In genomic region chr12:107462428-107463332, GRCh38 we compare ENCODE assay signal across 1 cellular context.
TF ChIP-seq lines count a peak whose summit lies in the region.

No MANE protein-coding gene starts in this region.

TF ChIP-seq in HEK293, 187 proteins besides CTCF, POLR2A, EP300 and RAD21 (continued from another document):
- TF ChIP-seq, protein P1, sequence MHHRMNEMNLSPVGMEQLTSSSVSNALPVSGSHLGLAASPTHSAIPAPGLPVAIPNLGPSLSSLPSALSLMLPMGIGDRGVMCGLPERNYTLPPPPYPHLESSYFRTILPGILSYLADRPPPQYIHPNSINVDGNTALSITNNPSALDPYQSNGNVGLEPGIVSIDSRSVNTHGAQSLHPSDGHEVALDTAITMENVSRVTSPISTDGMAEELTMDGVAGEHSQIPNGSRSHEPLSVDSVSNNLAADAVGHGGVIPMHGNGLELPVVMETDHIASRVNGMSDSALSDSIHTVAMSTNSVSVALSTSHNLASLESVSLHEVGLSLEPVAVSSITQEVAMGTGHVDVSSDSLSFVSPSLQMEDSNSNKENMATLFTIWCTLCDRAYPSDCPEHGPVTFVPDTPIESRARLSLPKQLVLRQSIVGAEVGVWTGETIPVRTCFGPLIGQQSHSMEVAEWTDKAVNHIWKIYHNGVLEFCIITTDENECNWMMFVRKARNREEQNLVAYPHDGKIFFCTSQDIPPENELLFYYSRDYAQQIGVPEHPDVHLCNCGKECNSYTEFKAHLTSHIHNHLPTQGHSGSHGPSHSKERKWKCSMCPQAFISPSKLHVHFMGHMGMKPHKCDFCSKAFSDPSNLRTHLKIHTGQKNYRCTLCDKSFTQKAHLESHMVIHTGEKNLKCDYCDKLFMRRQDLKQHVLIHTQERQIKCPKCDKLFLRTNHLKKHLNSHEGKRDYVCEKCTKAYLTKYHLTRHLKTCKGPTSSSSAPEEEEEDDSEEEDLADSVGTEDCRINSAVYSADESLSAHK (tag by site-specific recombination; IDR thresholded peaks at IDR 0.05) = no peak
- TF ChIP-seq ZNF704 (tag by site-specific recombination; IDR thresholded peaks at IDR 0.05) (no peak), ZNF791 (tag by site-specific recombination; IDR thresholded peaks at IDR 0.05) (no peak), PBX3 (CRISPR knock-in tag; IDR thresholded peaks at IDR 0.05) (no peak), ZNF514 (tag by site-specific recombination; IDR thresholded peaks at IDR 0.05) (no peak), ZNF302 (tag by site-specific recombination; IDR thresholded peaks at IDR 0.05; ENCODE audit: low read depth) (no peak), ZNF433 (tag by site-specific recombination; IDR thresholded peaks at IDR 0.05; ENCODE audit: low read depth) (no peak), ZBTB21 (tag by site-specific recombination; IDR thresholded peaks at IDR 0.05) (0 out of 2 replicates have a peak, but pooled peaks have one; percentile 7)
